Comparison of ENCODE assay signal across 8 cellular contexts in genomic region chr19:42023121-42023942, GRCh38. TPM values are rescaled to one million over a fixed set of nuclear protein-coding genes. Genes with fewer than 3 reads are reported as not detected.
A peak's percentile ranks its signal among the peaks of the same experiment; 100 is the strongest.
DNase-seq lines count a peak whose midpoint lies in the region; ATAC-seq and TF ChIP-seq lines count a peak whose summit lies in the region.

No MANE protein-coding gene starts in this region.

- H3F3A ChIP-seq in PC-3 (ENCODE audit: low read length, unreplicated experiment): no peaks in the 10 kb centered on the region

- DNase-seq in AG04449 (ENCODE audit: low read depth, low spot score) (no peak), GM12865 (ENCODE audit: low read depth) (peak; percentile 50), PC-3 (peak; percentile 23), NCI-H226 (no peak), DMS153 (lab: John Stamatoyannopoulos, UW) (no peak), KG1 (lab: John Stamatoyannopoulos, UW) (no peak)

- H3K27me3 ChIP-seq in PC-3 (ENCODE audit: low read length): no peaks in the 10 kb centered on the region

- 0 out of 2 replicates have a peak, but pooled peaks cover 3% of the 10 kb centered on the region for H3K4me1 ChIP-seq in PC-3 (ENCODE audit: insufficient read depth, low read length)

- H3K79me2 ChIP-seq in PC-3 (ENCODE audit: low read length): no peaks in the 10 kb centered on the region

- H3K4me2 ChIP-seq in PC-3 (ENCODE audit: low read length): no peak overlapping the region

- no peak overlapping the region for H3K27ac ChIP-seq in PC-3 (ENCODE audit: low read length)

- H4K20me1 ChIP-seq in PC-3 (ENCODE audit: low read length): no peaks in the 10 kb centered on the region

- CTCF ChIA-PET in AG04449 (lab: Yijun Ruan, JAX): interaction anchor here (0.7 to 3.0 kb wide), 9 partner anchors 8 to 67 kb away, joined by 3 to 24 read pairs (median 3); no protein-coding TSS in a partner anchor
- CTCF ChIA-PET in PC-3 (lab: Charles Lee): no interaction called here

- H3K9me3 ChIP-seq in PC-3 (ENCODE audit: low read length): no peaks in the 10 kb centered on the region

- H2AFZ ChIP-seq in PC-3 (ENCODE audit: low read length): no peak overlapping the region

- H3K9ac ChIP-seq in PC-3 (ENCODE audit: low read length): no peak overlapping the region

- ATAC-seq in PC-3 (no peak; the same call in 1 of the 2 replicates), esophagus mucosa (peak; percentile 31), HG03457 (IDR thresholded peaks at IDR 0.05; ENCODE audit: unreplicated experiment) (no peak)

- no peaks in the 10 kb centered on the region; the same call in 1 of the 2 replicates for H3K36me3 ChIP-seq in PC-3 (ENCODE audit: low read depth, low read length)

- POLR2A ChIA-PET in AG04449 (lab: Yijun Ruan, JAX) (no interaction called here), PC-3 (lab: Charles Lee; ENCODE audit: unreplicated experiment) (no interaction called here)

- TF ChIP-seq CTCF in AG04449 (IDR thresholded peaks at IDR 0.05; ENCODE audit: insufficient read depth, low read length, missing control alignments) (peak; percentile 40), GM12865 (IDR thresholded peaks at IDR 0.05; ENCODE audit: insufficient read depth, low read depth, low read length, missing control alignments) (peak; percentile 51), PC-3 (conservative IDR thresholded peaks at IDR 0.05; ENCODE audit: low read depth, low read length) (peak; percentile 58)

- no TSS peak for BruUV-seq in PC-3 (replicated peaks; lab: Mats Ljungman, UMichigan)

- intact Hi-C loops in PC-3 (cut with micrococcal nuclease): no loop called here

- no peak overlapping the region for H3K4me3 ChIP-seq in AG04449 (ENCODE audit: low read depth, low read length)
- H3K4me3 ChIP-seq in GM12865 (ENCODE audit: low read depth, low read length): no peak overlapping the region
- H3K4me3 ChIP-seq in PC-3 (ENCODE audit: low read length): no peak overlapping the region

- no peaks in the 10 kb centered on the region for H3K9me2 ChIP-seq in PC-3 (replicated peaks; ENCODE audit: low read length)

RNA-seq across cellular contexts. Expression of gene ATP1A3, which starts 29.3 kb away (rescaled TPM):
- total RNA-seq in PC-3 (2014; rRNA removed): 4.0 and 8.3 TPM in 2 replicates
- 0.32 TPM for total RNA-seq in esophagus mucosa

RNA-seq across cellular contexts. Expression of gene GRIK5, which starts 46.7 kb away (rescaled TPM):
- total RNA-seq in PC-3 (2014; rRNA removed) (0.12 TPM in 1 of 2 replicates, not detected in the other), esophagus mucosa (0.32 TPM)

RNA-seq across cellular contexts. Expression of gene ZNF574, which starts 52.6 kb away (rescaled TPM):
- total RNA-seq in PC-3 (2014; rRNA removed) (14.4 and 15.2 TPM in 2 replicates), esophagus mucosa (9.7 TPM)

Comparison
In these comparisons a context has a peak if more than half of its experiments do, and no peak if none do; other contexts are left out.
1. DNase-seq: peak in GM12865 (single experiment) and PC-3 (single experiment); none in AG04449 (single experiment), NCI-H226 (single experiment), DMS153 (single experiment) and KG1 (single experiment).
2. Peak in every context shown above with its lines, with median percentiles within 50 percentile points of each other: CTCF ChIP-seq.